Comparison of ENCODE assay signal across 7 cellular contexts in the genomic region with DNA sequence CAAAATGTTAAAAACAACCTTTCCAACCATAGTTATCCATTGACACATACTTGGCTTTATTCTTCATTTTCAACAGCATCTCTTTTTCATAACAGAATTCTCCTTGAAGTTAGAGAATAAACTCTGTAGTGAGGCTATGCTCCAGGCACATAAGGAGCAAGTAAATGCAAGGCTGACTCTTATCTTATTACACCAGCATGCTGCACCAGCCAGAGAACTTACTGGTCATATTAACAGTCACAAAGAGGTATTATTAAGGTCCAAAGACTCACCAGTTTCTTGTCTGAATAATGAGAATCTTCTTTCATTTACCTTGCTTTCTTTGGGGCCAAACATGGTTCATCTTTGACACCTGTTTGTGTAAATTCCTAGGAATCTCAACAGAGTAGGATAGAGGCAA.
"Had no signal": no experiment of that assay in that cellular context is flagged by ENCODE, and none has a peak within 500 bp of the region (broad histone marks: within the 10 kb centered on the region; RNA-seq: fewer than 3 reads in every experiment).

No MANE protein-coding gene starts in this region.

- H2AFZ ChIP-seq: GM23338 had no signal

- H3K4me2 ChIP-seq: GM23338 had no signal

- FAIRE-seq: H1, H54, HTR-8/SVneo had no signal

- H3K4me3 ChIP-seq: GM23338 had no signal

- ATAC-seq: GM23338 had no signal

- DNase-seq: H9, HCEC 1CT, IMR-90 had no signal
